2 cellular contexts compared by ENCODE assay signal in the genomic region with DNA sequence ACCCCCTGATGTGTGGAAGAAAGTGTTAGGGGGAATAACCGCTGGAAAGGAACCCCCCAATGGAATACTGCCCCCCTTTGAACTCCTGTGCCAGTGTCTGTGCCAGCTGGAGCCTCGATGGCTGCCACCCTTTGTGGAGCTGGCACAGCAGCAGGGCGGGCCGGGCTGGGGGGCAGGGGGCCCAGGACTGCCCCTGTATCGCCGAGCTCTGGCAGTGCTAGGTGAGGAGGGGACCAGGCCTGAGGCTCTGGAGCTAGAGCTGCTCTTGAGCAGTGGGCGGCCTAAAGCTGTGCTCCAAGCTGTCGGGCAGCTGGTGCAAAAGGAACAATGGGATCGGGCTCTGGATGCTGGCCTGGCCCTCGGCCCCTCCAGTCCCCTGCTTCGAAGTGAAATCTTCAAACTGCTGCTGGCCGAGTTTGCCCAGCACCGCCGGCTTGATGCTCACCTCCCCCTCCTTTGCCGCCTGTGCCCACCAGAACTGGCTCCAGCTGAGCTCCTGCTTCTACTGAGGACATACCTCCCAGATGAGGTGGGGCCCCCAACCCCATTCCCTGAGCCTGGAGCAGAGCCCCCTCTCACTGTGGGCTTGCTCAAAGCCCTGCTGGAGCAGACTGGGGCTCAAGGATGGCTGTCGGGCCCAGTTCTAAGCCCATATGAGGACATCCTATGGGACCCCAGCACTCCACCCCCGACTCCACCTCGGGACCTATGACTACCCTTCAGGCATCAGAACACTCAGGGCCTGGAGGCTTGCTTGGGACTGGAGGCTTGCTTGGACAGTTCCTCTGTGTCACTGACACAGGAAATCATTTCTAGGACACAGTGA.
TF ChIP-seq lines count a peak whose summit lies in the region.

No MANE protein-coding gene starts in this region.

TF ChIP-seq in SK-N-SH, 30 proteins besides CTCF, POLR2A, EP300 and RAD21 (continued from another document):
- TF ChIP-seq TCF12 (IDR thresholded peaks at IDR 0.05) (no peak), YY1 (IDR thresholded peaks at IDR 0.05; ENCODE audit: low read depth) (no peak), REST (IDR thresholded peaks at IDR 0.05; ENCODE audit: low read depth, low read length) (no peak)

TF ChIP-seq in SK-N-SH treated with all-trans-retinoic acid at 6 μM for 48 hours, 23 proteins besides CTCF, POLR2A, EP300 and RAD21 (continued from another document):
- TF ChIP-seq ZNF70 (CRISPR knock-in tag; IDR thresholded peaks at IDR 0.05) (no peak), ZFP3 (CRISPR knock-in tag; IDR thresholded peaks at IDR 0.05) (no peak), CSDC2 (CRISPR knock-in tag; IDR thresholded peaks at IDR 0.05) (no peak), TSHZ2 (CRISPR knock-in tag; IDR thresholded peaks at IDR 0.05) (no peak), ZFP30 (CRISPR knock-in tag; IDR thresholded peaks at IDR 0.05) (no peak), RARB (CRISPR knock-in tag; IDR thresholded peaks at IDR 0.05) (no peak), BACH2 (CRISPR knock-in tag; IDR thresholded peaks at IDR 0.05; ENCODE audit: borderline replicate concordance) (no peak), TCF4 (CRISPR knock-in tag; IDR thresholded peaks at IDR 0.05; ENCODE audit: borderline replicate concordance) (no peak), POU6F1 (CRISPR knock-in tag; IDR thresholded peaks at IDR 0.05; ENCODE audit: borderline replicate concordance, low read depth) (no peak), TOX (CRISPR knock-in tag; IDR thresholded peaks at IDR 0.05; ENCODE audit: borderline replicate concordance) (no peak)
